In genomic region chr16:71476457-71476856, GRCh38 we compare ENCODE assay signal across 26 cellular contexts. TPM values are rescaled to one million over a fixed set of nuclear protein-coding genes. Genes with fewer than 3 reads are reported as not detected.
"Had no signal": no experiment of that assay in that cellular context is flagged by ENCODE, and none has a peak within 500 bp of the region (broad histone marks: within the 10 kb centered on the region; RNA-seq: fewer than 3 reads in every experiment).

No MANE protein-coding gene starts in this region.

- H3K27me3 ChIP-seq: heart right ventricle, neutrophil, sigmoid colon, stomach, transverse colon had no signal

- H3K9me3 ChIP-seq: heart right ventricle, mucosa of descending colon, neutrophil, psoas muscle, sigmoid colon, stomach, thoracic aorta, transverse colon had no signal

- H3K4me3 ChIP-seq: coronary artery, heart right ventricle, mucosa of descending colon, psoas muscle, sigmoid colon, skin epidermis, stomach, thoracic aorta, transverse colon had no signal

- DNase-seq: effector CD4-positive, alpha-beta T cell; heart right ventricle; hypothalamus; mammary epithelial cell; mucosa of descending colon; naive thymus-derived CD8-positive, alpha-beta T cell; psoas muscle; retina; sigmoid colon; stimulated activated CD4-positive, alpha-beta T cell treated with anti-CD3 and anti-CD28 coated beads, Interleukin-2, amount 100 ng/mL, for 24 hours; stimulated activated naive CD4-positive, alpha-beta T cell; stomach; substantia nigra; transverse colon had no signal

- H3K4me1 ChIP-seq: heart right ventricle, psoas muscle, sigmoid colon, stomach, transverse colon had no signal

- ATAC-seq: esophagus mucosa; heart right ventricle; left lobe of liver; mucosa of descending colon; naive thymus-derived CD8-positive, alpha-beta T cell; psoas muscle had no signal

- H3K36me3 ChIP-seq: neutrophil had no signal

- H3K4me3 Mint-ChIP-seq: naive thymus-derived CD8-positive, alpha-beta T cell had no signal

- H3K9me3 Mint-ChIP-seq: naive thymus-derived CD8-positive, alpha-beta T cell had no signal

- H3K27ac ChIP-seq: coronary artery, heart right ventricle, neutrophil, psoas muscle, sigmoid colon, skin epidermis, stomach, thoracic aorta, transverse colon had no signal

- H3K27ac Mint-ChIP-seq: naive thymus-derived CD8-positive, alpha-beta T cell had no signal

- H3K27me3 Mint-ChIP-seq: naive thymus-derived CD8-positive, alpha-beta T cell had no signal

RNA-seq across cellular contexts. Expression of gene TLE7, which starts 34.6 kb away (rescaled TPM):
- total RNA-seq: dermis microvascular lymphatic vessel endothelial cell; esophagus mucosa; fibroblast of lung; frontal cortex; heart right ventricle; left lobe of liver; lower leg skin; mammary epithelial cell; mucosa of descending colon; naive thymus-derived CD8-positive, alpha-beta T cell; osteoblast; psoas muscle; sigmoid colon; stomach; thoracic aorta; transverse colon; ureter had no signal

RNA-seq across cellular contexts. Expression of gene CHST4, which starts 49.8 kb away (rescaled TPM):
- total RNA-seq: dermis microvascular lymphatic vessel endothelial cell; fibroblast of lung; frontal cortex; lower leg skin; mucosa of descending colon; naive thymus-derived CD8-positive, alpha-beta T cell; osteoblast; psoas muscle; sigmoid colon; stomach; thoracic aorta; transverse colon had no signal
